In genomic region chr12:47795121-47795813, GRCh38 we compare ENCODE assay signal across 25 cellular contexts.
"Had no signal": no experiment of that assay in that cellular context is flagged by ENCODE, and none has a peak within 500 bp of the region (broad histone marks: within the 10 kb centered on the region; RNA-seq: fewer than 3 reads in every experiment).

No MANE protein-coding gene starts in this region.

- H3K27ac Mint-ChIP-seq: activated CD8-positive, alpha-beta T cell treated with anti-CD3 and anti-CD28 coated beads for 36 hours; activated naive CD4-positive, alpha-beta T cell treated with anti-CD3 and anti-CD28 coated beads for 36 hours; activated T-cell treated with anti-CD3 and anti-CD28 coated beads, Interleukin-2, amount 50 U/mL, for 72 hours had no signal

- H3K9ac ChIP-seq: parathyroid adenoma had no signal

- H3K4me3 ChIP-seq: psoas muscle, smooth muscle cell, transverse colon, vagina had no signal

- DNase-seq: activated CD4-positive, alpha-beta T cell treated with anti-CD3 and anti-CD28 coated beads for 48 hours; activated CD8-positive, alpha-beta T cell treated with anti-CD3 and anti-CD28 coated beads for 36 hours; activated effector memory CD4-positive, alpha-beta T cell treated with Interleukin-2 at 50 U/mL for 16 hours; activated naive CD4-positive, alpha-beta T cell treated with anti-CD3 and anti-CD28 coated beads for 36 hours; activated T-cell treated with anti-CD3 and anti-CD28 coated beads, Interleukin-2, amount 50 U/mL, for 72 hours; amygdala; dermis blood vessel endothelial cell; effector CD4-positive, alpha-beta T cell; midbrain; naive thymus-derived CD8-positive, alpha-beta T cell; occipital lobe; psoas muscle; stimulated activated CD4-positive, alpha-beta T cell treated with anti-CD3 and anti-CD28 coated beads, Interleukin-1b, Interleukin-23, amount 100 ng/mL, for 48 hours; stimulated activated CD4-positive, alpha-beta T cell treated with anti-CD3 and anti-CD28 coated beads, Interleukin-4, amount 100 ng/mL, for 4 hours; stimulated activated CD8-positive, alpha-beta memory T cell treated with anti-CD3 and anti-CD28 coated beads, Interleukin-4, amount 100 ng/mL, for 48 hours; stimulated activated naive CD4-positive, alpha-beta T cell treated with Interleukin-2 at 50 U/mL for 16 hours; T-helper 9 cell; transverse colon had no signal

- H2AFZ ChIP-seq: parathyroid adenoma had no signal

- ATAC-seq: activated CD8-positive, alpha-beta T cell treated with anti-CD3 and anti-CD28 coated beads for 36 hours; activated T-cell treated with anti-CD3 and anti-CD28 coated beads, Interleukin-2, amount 50 U/mL, for 72 hours; naive thymus-derived CD8-positive, alpha-beta T cell; psoas muscle had no signal

- H3K4me2 ChIP-seq: smooth muscle cell had no signal

- H3K27ac ChIP-seq: epithelial cell of prostate, parathyroid adenoma, psoas muscle, transverse colon, vagina, VCaP had no signal

- H3K9me3 Mint-ChIP-seq: activated CD8-positive, alpha-beta T cell treated with anti-CD3 and anti-CD28 coated beads for 36 hours; activated naive CD4-positive, alpha-beta T cell treated with anti-CD3 and anti-CD28 coated beads for 36 hours; activated T-cell treated with anti-CD3 and anti-CD28 coated beads, Interleukin-2, amount 50 U/mL, for 72 hours; central memory CD8-positive, alpha-beta T cell; naive thymus-derived CD8-positive, alpha-beta T cell; neural crest cell had no signal

- H3K9me3 ChIP-seq: psoas muscle, transverse colon, vagina had no signal

- H3K4me3 Mint-ChIP-seq: activated CD8-positive, alpha-beta T cell treated with anti-CD3 and anti-CD28 coated beads for 36 hours; activated naive CD4-positive, alpha-beta T cell treated with anti-CD3 and anti-CD28 coated beads for 36 hours; activated T-cell treated with anti-CD3 and anti-CD28 coated beads, Interleukin-2, amount 50 U/mL, for 72 hours; central memory CD8-positive, alpha-beta T cell; naive thymus-derived CD8-positive, alpha-beta T cell; neural crest cell had no signal

- H3K27me3 Mint-ChIP-seq: activated CD8-positive, alpha-beta T cell treated with anti-CD3 and anti-CD28 coated beads for 36 hours; central memory CD8-positive, alpha-beta T cell; naive thymus-derived CD8-positive, alpha-beta T cell had no signal

- H3K27me3 ChIP-seq: transverse colon, vagina had no signal
